ENCODE assay signal across 17 cellular contexts in the genomic region with DNA sequence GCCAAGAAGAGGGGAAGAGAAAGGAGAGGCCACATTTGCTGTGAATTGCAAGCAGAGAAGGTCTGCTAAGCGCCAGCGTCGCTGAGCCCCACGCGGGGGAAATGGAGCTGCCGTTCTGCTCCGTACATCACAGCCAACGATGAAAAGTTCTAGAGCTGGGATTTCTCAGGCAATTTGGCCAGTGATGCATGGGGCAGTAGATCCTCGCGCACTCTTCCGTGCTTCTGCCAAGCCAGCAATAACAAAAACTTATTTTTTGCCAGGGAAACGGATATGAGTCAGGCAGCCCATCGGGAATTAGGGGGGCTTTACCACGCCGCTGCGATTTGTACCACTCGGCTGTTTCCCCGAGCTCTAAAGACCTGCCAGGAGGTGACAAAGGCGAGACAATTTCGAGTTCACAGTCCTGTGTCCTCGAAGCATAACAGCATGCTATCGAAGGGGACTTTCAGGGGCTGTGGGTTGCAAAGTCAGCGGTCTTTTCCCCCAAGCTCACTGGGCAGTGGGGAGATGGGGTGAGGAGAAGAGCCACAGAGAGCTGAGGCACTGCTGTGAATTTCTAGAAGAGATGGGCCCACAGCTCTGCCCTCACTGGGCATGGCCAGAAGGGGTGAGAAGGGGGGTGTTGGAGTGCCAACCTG. TPM values are rescaled to one million over a fixed set of nuclear protein-coding genes. Genes with fewer than 3 reads are reported as not detected.
DNase-seq lines count a peak whose midpoint lies in the region; ATAC-seq and TF ChIP-seq lines count a peak whose summit lies in the region.
"Had no signal": no experiment of that assay in that cellular context is flagged by ENCODE, and none has a peak within 500 bp of the region (broad histone marks: within the 10 kb centered on the region; RNA-seq: fewer than 3 reads in every experiment).

No MANE protein-coding gene starts in this region.

- ATAC-seq in Right ventricle myocardium superior (ENCODE audit: poor library complexity) (peak; percentile 50), GM19395 (IDR thresholded peaks at IDR 0.05; ENCODE audit: unreplicated experiment) (no peak), WTC11 (no peak), GM18907 (IDR thresholded peaks at IDR 0.05; ENCODE audit: unreplicated experiment) (no peak)
- ATAC-seq: gastroesophageal sphincter had no signal

- CTCF ChIA-PET in WTC11 (lab: Charles Lee) = interaction anchor here (1.1 to 3.2 kb wide), 3 partner anchors 9 to 320 kb away, joined by 3 to 13 read pairs (median 4); no protein-coding TSS in a partner anchor

- POLR2A ChIA-PET in WTC11 (lab: Charles Lee) = no interaction called here

- no peaks in the 10 kb centered on the region for H3K36me3 ChIP-seq in ovary
- H3K36me3 ChIP-seq: gastroesophageal sphincter had no signal

- no peak for TF ChIP-seq EP300 in ovary (IDR thresholded peaks at IDR 0.05)

- H3K27me3 Mint-ChIP-seq in WTC11 (ENCODE audit: low read depth) = peaks cover 8% of the 10 kb centered on the region

- peaks cover 23% of the 10 kb centered on the region for H3K4me1 ChIP-seq in ovary (ENCODE audit: insufficient read depth)

- H3K27ac Mint-ChIP-seq in WTC11 = no peak overlapping the region
- H3K27ac Mint-ChIP-seq: activated T-cell treated with anti-CD3 and anti-CD28 coated beads, Interleukin-2, amount 50 U/mL, for 24 hours had no signal

- intact Hi-C loops in Right ventricle myocardium superior (cut with DNase I) (no loop called here), ovary (cut with DNase I) (loop anchor here in 1 of 4 donors (10.0 kb wide), 1 partner anchor 82 kb away; a partner anchor contains a TSS)

- H3K4me3 ChIP-seq in ovary = no peak overlapping the region
- H3K4me3 ChIP-seq: gastroesophageal sphincter had no signal

- 17 to 25% (median 19%) methylated on average over 23 of the region's 23 CpGs for WGBS in ovary, 3 donors

- peak overlapping the region; percentile 47 for H3K27ac ChIP-seq in ovary
- H3K27ac ChIP-seq: gastroesophageal sphincter, RWPE1, VCaP had no signal

- H3K9me3 ChIP-seq in ovary = no peaks in the 10 kb centered on the region
- H3K9me3 ChIP-seq: gastroesophageal sphincter had no signal

- H3K4me1 Mint-ChIP-seq in WTC11 = peaks cover 8% of the 10 kb centered on the region
- H3K4me1 Mint-ChIP-seq: central memory CD8-positive, alpha-beta T cell had no signal

- no peaks in the 10 kb centered on the region for H3K9me3 Mint-ChIP-seq in WTC11
- H3K9me3 Mint-ChIP-seq: activated T-cell treated with anti-CD3 and anti-CD28 coated beads, Interleukin-2, amount 50 U/mL, for 24 hours; central memory CD8-positive, alpha-beta T cell had no signal

- TF ChIP-seq CTCF in ovary (IDR thresholded peaks at IDR 0.05) (no peak), WTC11 (IDR thresholded peaks at IDR 0.05) (no peak)

- no peaks in the 10 kb centered on the region for H3K27me3 ChIP-seq in ovary

- no peak overlapping the region for H3K4me3 Mint-ChIP-seq in WTC11
- H3K4me3 Mint-ChIP-seq: activated T-cell treated with anti-CD3 and anti-CD28 coated beads, Interleukin-2, amount 50 U/mL, for 24 hours; CD14-positive monocyte; central memory CD8-positive, alpha-beta T cell had no signal

- no peaks in the 10 kb centered on the region for H3K36me3 Mint-ChIP-seq in WTC11
- H3K36me3 Mint-ChIP-seq: CD14-positive monocyte had no signal

- peak; percentile 66 for DNase-seq in Daoy (ENCODE audit: low read depth)
- peak; percentile 47 for DNase-seq in amniotic stem cell (lab: John Stamatoyannopoulos, UW)
- DNase-seq in Right ventricle myocardium superior = peak; percentile 51
- peak; percentile 57 to 72 (median 65) for DNase-seq in ovary
- no peak for DNase-seq in WTC11 (ENCODE audit: low spot score)
- DNase-seq in stimulated activated CD4-positive, alpha-beta T cell treated with anti-CD3 and anti-CD28 coated beads, Interleukin-15, amount 100 ng/mL, for 24 hours = no peak
- DNase-seq: activated T-cell treated with anti-CD3 and anti-CD28 coated beads, Interleukin-2, amount 50 U/mL, for 24 hours; mammary epithelial cell; NCI-H1105; NCI-H510A had no signal

- TF ChIP-seq POLR2A in ovary (IDR thresholded peaks at IDR 0.05) = no peak

TF ChIP-seq in WTC11, 78 proteins besides CTCF, POLR2A, EP300 and RAD21:
- TF ChIP-seq ZNF121 (CRISPR knock-in tag; IDR thresholded peaks at IDR 0.05) = no peak

RNA-seq across cellular contexts. Expression of a gene that starts 30.0 kb away (rescaled TPM):
- total RNA-seq in Daoy (2014; rRNA removed; shearing (Covaris generic)) = 16.6 and 31.3 TPM in 2 replicates
- total RNA-seq in Right ventricle myocardium superior (15.0 TPM), ovary (10 to 100 TPM; 27.0 to 81.9 (median 42.1) TPM), WTC11 (2021) (14.3 to 17.3 TPM (median 16.8 TPM) in 3 replicates)
- 10 to 100 TPM; 19.6 to 20.5 TPM for polyA plus RNA-seq in ovary

Comparison
In these comparisons a context has a peak if more than half of its experiments do, and no peak if none do; other contexts are left out.
1. DNase-seq: peak in Daoy (single experiment), amniotic stem cell (single experiment), Right ventricle myocardium superior (single experiment) and ovary (5 of 5); none in WTC11 (single experiment) and stimulated activated CD4-positive, alpha-beta T cell treated with anti-CD3 and anti-CD28 coated beads, Interleukin-15, amount 100 ng/mL, for 24 hours (single experiment).